In genomic region chr4:110854021-110854678, GRCh38 we compare ENCODE assay signal across 11 cellular contexts.
DNase-seq lines count a peak whose midpoint lies in the region; ATAC-seq and TF ChIP-seq lines count a peak whose summit lies in the region.
"Had no signal": no experiment of that assay in that cellular context is flagged by ENCODE, and none has a peak within 500 bp of the region (broad histone marks: within the 10 kb centered on the region; RNA-seq: fewer than 3 reads in every experiment).

No MANE protein-coding gene starts in this region.

- H3K14ac ChIP-seq in IMR-90 (replicated peaks; ENCODE audit: low read depth, low read length) (no peak overlapping the region), mesenchymal stem cell (ENCODE audit: low read length in 2 of 2) (no peak overlapping the region)

- CTCF ChIA-PET in Caco-2 (lab: Charles Lee): interaction anchor here (0.5 kb wide), 1 partner anchor 9 kb away, joined by 4 read pairs; no protein-coding TSS in a partner anchor
- CTCF ChIA-PET in IMR-90 (lab: Yijun Ruan, JAX): interaction anchor here (0.6 to 1.0 kb wide), 2 partner anchors 103 to 125 kb away, joined by 3 to 7 read pairs; no protein-coding TSS in a partner anchor
- CTCF ChIA-PET in CD4-positive, alpha-beta memory T cell (lab: Charles Lee; ENCODE audit: partially characterized antibody): no interaction called here

- no peak overlapping the region for H3K27ac ChIP-seq in IMR-90 (ENCODE audit: insufficient read depth, low read length)
- H3K27ac ChIP-seq in mesenchymal stem cell (ENCODE audit: low read length, poor library complexity, severe bottlenecking): no peak overlapping the region
- H3K27ac ChIP-seq in CD4-positive, alpha-beta memory T cell (ENCODE audit: low read depth, low read length): no peak overlapping the region

- H3K4me2 ChIP-seq in IMR-90 (ENCODE audit: low read depth, low read length) (no peak overlapping the region; the same call in 1 of the 2 replicates), mesenchymal stem cell (ENCODE audit: low read length, poor library complexity, severe bottlenecking) (no peak overlapping the region)

- no peaks in the 10 kb centered on the region for H3K79me1 ChIP-seq in IMR-90 (ENCODE audit: low read depth in 1 of 2, low read length in 2 of 2)
- H3K79me1 ChIP-seq in mesenchymal stem cell (replicated peaks; ENCODE audit: low read length, poor library complexity, severe bottlenecking): no peaks in the 10 kb centered on the region

- H3K9me3 ChIP-seq in Caco-2 (no peaks in the 10 kb centered on the region), IMR-90 (ENCODE audit: control insufficient read depth, insufficient read depth, low read length) (no peaks in the 10 kb centered on the region), mesenchymal stem cell (ENCODE audit: control insufficient read depth, low read length) (no peaks in the 10 kb centered on the region)
- no peaks in the 10 kb centered on the region for H3K9me3 ChIP-seq in CD4-positive, alpha-beta memory T cell (ENCODE audit: control insufficient read depth in 1 of 2, low read length in 2 of 2)

- dilution Hi-C loops in IMR-90 (cut with HindIII; ENCODE audit: low sequenced_read_pairs, unreplicated experiment): no loop called here

- H3K27me3 ChIP-seq in Caco-2 (replicated peaks; ENCODE audit: control insufficient read depth, insufficient read depth, low read length) (no peaks in the 10 kb centered on the region), IMR-90 (ENCODE audit: control insufficient read depth, insufficient read depth, low read length) (peaks cover 4% of the 10 kb centered on the region; the same call in 1 of the 2 replicates), mesenchymal stem cell (ENCODE audit: control insufficient read depth in 1 of 2, insufficient read depth in 1 of 2, low read length in 2 of 2) (peaks cover 0 to 14% of the 10 kb centered on the region in 2 experiments)
- no peaks in the 10 kb centered on the region for H3K27me3 ChIP-seq in CD4-positive, alpha-beta memory T cell (ENCODE audit: insufficient read depth, low read length)

- H4K8ac ChIP-seq in IMR-90 (ENCODE audit: low read depth in 2 of 2, low read length in 2 of 2): no peak overlapping the region
- no peak overlapping the region for H4K8ac ChIP-seq in mesenchymal stem cell (ENCODE audit: low read length)

- intact Hi-C loops in Caco-2 (cut with micrococcal nuclease; ENCODE audit: unreplicated experiment): loop anchor here (1.0 to 10.0 kb wide), 2 partner anchors 73 to 101 kb away; no protein-coding TSS in a partner anchor
- intact Hi-C loops in IMR-90 (cut with micrococcal nuclease): loop anchor here (2.0 to 5.0 kb wide), 2 partner anchors 202 to 217 kb away; no protein-coding TSS in a partner anchor
- intact Hi-C loops in CD4-positive, alpha-beta memory T cell (cut with micrococcal nuclease): no loop called here

- no peak for TF ChIP-seq RAD21 in IMR-90 (IDR thresholded peaks at IDR 0.05; ENCODE audit: low read length)

- H3K9me3 Mint-ChIP-seq in Caco-2 (ENCODE audit: unreplicated experiment): no peaks in the 10 kb centered on the region
- peaks cover 0 to 2% (median 0%) of the 10 kb centered on the region in 8 donors for H3K9me3 Mint-ChIP-seq in CD4-positive, alpha-beta memory T cell
- H3K9me3 Mint-ChIP-seq: activated naive CD8-positive, alpha-beta T cell treated with anti-CD3 and anti-CD28 coated beads, Interleukin-2, amount 10 ng/mL, durations not matched to agents 7 days and 5 days had no signal

- H3K27me3 Mint-ChIP-seq in Caco-2 (ENCODE audit: insufficient read depth, unreplicated experiment): no peaks in the 10 kb centered on the region
- no peaks in the 10 kb centered on the region for H3K27me3 Mint-ChIP-seq in CD4-positive, alpha-beta memory T cell
- H3K27me3 Mint-ChIP-seq: activated naive CD8-positive, alpha-beta T cell treated with anti-CD3 and anti-CD28 coated beads, Interleukin-2, amount 10 ng/mL, durations not matched to agents 7 days and 5 days had no signal

- H2BK15ac ChIP-seq in IMR-90 (ENCODE audit: low read depth, low read length) (no peak overlapping the region), mesenchymal stem cell (ENCODE audit: low read depth, poor library complexity, severe bottlenecking) (no peak overlapping the region)

- H2BK5ac ChIP-seq in IMR-90 (ENCODE audit: low read depth, low read length, poor library complexity, severe bottlenecking): peak overlapping the region; percentile 16
- H2BK5ac ChIP-seq in mesenchymal stem cell (ENCODE audit: low read depth, low read length, poor library complexity, severe bottlenecking): no peak overlapping the region

- H4K20me1 ChIP-seq in IMR-90 (ENCODE audit: insufficient read depth, low read length): no peaks in the 10 kb centered on the region

- H2AK5ac ChIP-seq in IMR-90 (ENCODE audit: low read depth, low read length): no peak overlapping the region
- no peak overlapping the region for H2AK5ac ChIP-seq in mesenchymal stem cell (ENCODE audit: low read length, severe bottlenecking)

- TF ChIP-seq CTCF in Caco-2 (IDR thresholded peaks at IDR 0.05; ENCODE audit: insufficient read depth in 1 of 2, low read depth in 1 of 2, low read length in 1 of 2, severe bottlenecking in 1 of 2, unreplicated experiment in 1 of 2) (no peak), IMR-90 (conservative IDR thresholded peaks at IDR 0.05; ENCODE audit: low read depth, low read length) (no peak), astrocyte of the cerebellum (IDR thresholded peaks at IDR 0.05; ENCODE audit: low read depth, low read length, missing control alignments) (no peak)

- no peak overlapping the region for H2BK12ac ChIP-seq in mesenchymal stem cell (ENCODE audit: low read length in 2 of 2)

- H3K18ac ChIP-seq in IMR-90 (ENCODE audit: low read depth, low read length) (no peak overlapping the region), mesenchymal stem cell (ENCODE audit: low read depth in 1 of 2, low read length in 2 of 2) (no peak overlapping the region)

- H3K36me3 ChIP-seq in Caco-2 (ENCODE audit: control insufficient read depth, insufficient read depth, low read length) (no peaks in the 10 kb centered on the region), IMR-90 (ENCODE audit: control insufficient read depth, insufficient read depth, low read length) (no peaks in the 10 kb centered on the region), mesenchymal stem cell (ENCODE audit: control insufficient read depth in 1 of 2, insufficient read depth in 2 of 2, low read depth in 1 of 2, low read length in 2 of 2) (no peaks in the 10 kb centered on the region)
- no peaks in the 10 kb centered on the region for H3K36me3 ChIP-seq in CD4-positive, alpha-beta memory T cell (ENCODE audit: insufficient read depth, low read length)

- peaks cover 30% of the 10 kb centered on the region for H3K4me1 ChIP-seq in Caco-2
- H3K4me1 ChIP-seq in IMR-90 (ENCODE audit: control insufficient read depth, insufficient read depth, low read length): no peaks in the 10 kb centered on the region
- no peaks in the 10 kb centered on the region for H3K4me1 ChIP-seq in mesenchymal stem cell (ENCODE audit: control insufficient read depth, insufficient read depth, low read depth, low read length)
- H3K4me1 ChIP-seq in CD4-positive, alpha-beta memory T cell (ENCODE audit: insufficient read depth, low read length): no peaks in the 10 kb centered on the region

- BruUV-seq in Caco-2 (replicated peaks; lab: Mats Ljungman, UMichigan): no TSS peak
- BruUV-seq in IMR-90 (replicated peaks; lab: Mats Ljungman, UMichigan): no TSS peak

- peak overlapping the region; percentile 28 for H3K4me3 Mint-ChIP-seq in Caco-2 (ENCODE audit: unreplicated experiment)
- no peak overlapping the region for H3K4me3 Mint-ChIP-seq in CD4-positive, alpha-beta memory T cell
- H3K4me3 Mint-ChIP-seq: activated B cell treated with CpG ODN at 0.5 μM for 24 hours; activated naive CD8-positive, alpha-beta T cell treated with anti-CD3 and anti-CD28 coated beads, Interleukin-2, amount 10 ng/mL, durations not matched to agents 7 days and 5 days had no signal

- no peak overlapping the region for H4K91ac ChIP-seq in IMR-90 (ENCODE audit: insufficient read depth, low read depth, low read length)
- H4K91ac ChIP-seq in mesenchymal stem cell (ENCODE audit: low read length): no peak overlapping the region

- no peak overlapping the region for H3K56ac ChIP-seq in IMR-90 (ENCODE audit: extremely low read depth, insufficient read depth, low read length)

- POLR2A ChIA-PET in Caco-2 (lab: Charles Lee): interaction anchor here (0.6 kb wide), 1 partner anchor 243 kb away, joined by 7 read pairs; no protein-coding TSS in a partner anchor
- POLR2A ChIA-PET in IMR-90 (lab: Charles Lee; ENCODE audit: unreplicated experiment): no interaction called here
- POLR2A ChIA-PET in CD4-positive, alpha-beta memory T cell (lab: Charles Lee; ENCODE audit: partially characterized antibody): no interaction called here

- H3K9me1 ChIP-seq in IMR-90 (ENCODE audit: insufficient read depth, low read length): 0 out of 2 replicates have a peak, but pooled peaks cover 2% of the 10 kb centered on the region

- H3K4ac ChIP-seq in IMR-90 (ENCODE audit: low read depth, low read length): no peak overlapping the region
- H3K4ac ChIP-seq in mesenchymal stem cell (ENCODE audit: low read depth in 1 of 2, low read length in 2 of 2): no peak overlapping the region

- H2AK9ac ChIP-seq in IMR-90 (replicated peaks; ENCODE audit: low read depth, low read length, poor library complexity): no peak overlapping the region

- H3K9ac ChIP-seq in IMR-90 (ENCODE audit: low read depth, low read length) (no peak overlapping the region), mesenchymal stem cell (ENCODE audit: low read length) (no peak overlapping the region)

- no peak overlapping the region for H2BK120ac ChIP-seq in IMR-90 (ENCODE audit: low read depth, low read length)
- H2BK120ac ChIP-seq in mesenchymal stem cell (ENCODE audit: low read depth, low read length): no peak overlapping the region

- DNase-seq in Caco-2: peak in 1 of 2 experiments; percentile 32
- DNase-seq in IMR-90: peak; percentile 84
- peak; percentile 82 for DNase-seq in astrocyte of the cerebellum (ENCODE audit: low read depth)
- peak; percentile 93 for DNase-seq in mesenchymal stem cell
- no peak for DNase-seq in CD4-positive, alpha-beta memory T cell
- DNase-seq in NCI-H345 (lab: John Stamatoyannopoulos, UW): no peak
- no peak for DNase-seq in CD1c-positive myeloid dendritic cell (ENCODE audit: extremely low spot score)
- no peak for DNase-seq in NCI-H2227 treated with DMSO at 0.1 percent for 48 hours (lab: John Stamatoyannopoulos, UW)
- DNase-seq: activated B cell treated with CpG ODN at 0.5 μM for 24 hours; activated naive CD8-positive, alpha-beta T cell treated with anti-CD3 and anti-CD28 coated beads, Interleukin-2, amount 10 ng/mL, durations not matched to agents 7 days and 5 days; hippocampal formation had no signal

- no CpG with 5 or more reads among the region's 6 CpGs for WGBS in IMR-90 (ENCODE audit: extremely low coverage in 2 of 2, insufficient read length in 1 of 2), 2 experiments
- WGBS in mesenchymal stem cell: 0% methylated on average over 5 of the region's 6 CpGs

- H2AFZ ChIP-seq in IMR-90 (replicated peaks; ENCODE audit: low read length, poor library complexity): no peak overlapping the region
- no peak overlapping the region for H2AFZ ChIP-seq in mesenchymal stem cell (ENCODE audit: low read depth, low read length)

- TF ChIP-seq POLR2A in IMR-90 (IDR thresholded peaks at IDR 0.05; ENCODE audit: low read depth, low read length): no peak

- no peak overlapping the region for H4K5ac ChIP-seq in IMR-90 (ENCODE audit: low read depth, low read length)

- in situ Hi-C loops in IMR-90 (cut with MboI; ENCODE audit: low sequenced_read_pairs): no loop called here
- in situ Hi-C loops in astrocyte of the cerebellum (cut with HindIII; ENCODE audit: low sequenced_read_pairs): no loop called here

- H3K36me3 Mint-ChIP-seq in Caco-2 (ENCODE audit: insufficient read depth, unreplicated experiment): no peaks in the 10 kb centered on the region
- H3K36me3 Mint-ChIP-seq in CD4-positive, alpha-beta memory T cell: no peaks in the 10 kb centered on the region
- H3K36me3 Mint-ChIP-seq: activated naive CD8-positive, alpha-beta T cell treated with anti-CD3 and anti-CD28 coated beads, Interleukin-2, amount 10 ng/mL, durations not matched to agents 7 days and 5 days had no signal

- ATAC-seq in IMR-90 (ENCODE audit: low read depth): peak; percentile 84

- H3K4me3 ChIP-seq in Caco-2 (ENCODE audit: low read depth, low read length) (no peak overlapping the region), IMR-90 (ENCODE audit: insufficient read depth, low read depth, low read length) (no peak overlapping the region), astrocyte of the cerebellum (ENCODE audit: low read depth, low read length) (no peak overlapping the region), mesenchymal stem cell (ENCODE audit: insufficient read depth in 1 of 2, low read depth in 1 of 2, low read length in 2 of 2) (no peak overlapping the region)
- no peak overlapping the region for H3K4me3 ChIP-seq in CD4-positive, alpha-beta memory T cell (ENCODE audit: low read length in 2 of 2)

- H3K23ac ChIP-seq in IMR-90 (ENCODE audit: low read depth, low read length): no peak overlapping the region
- no peak overlapping the region for H3K23ac ChIP-seq in mesenchymal stem cell (ENCODE audit: low read length in 2 of 2)

- peaks cover 18% of the 10 kb centered on the region for H3K4me1 Mint-ChIP-seq in Caco-2 (ENCODE audit: low read depth, unreplicated experiment)
- no peaks in the 10 kb centered on the region for H3K4me1 Mint-ChIP-seq in CD4-positive, alpha-beta memory T cell
- H3K4me1 Mint-ChIP-seq: activated B cell treated with CpG ODN at 0.5 μM for 24 hours; activated naive CD8-positive, alpha-beta T cell treated with anti-CD3 and anti-CD28 coated beads, Interleukin-2, amount 10 ng/mL, durations not matched to agents 7 days and 5 days had no signal

- no peak overlapping the region for H3K27ac Mint-ChIP-seq in Caco-2 (ENCODE audit: unreplicated experiment)
- no peak overlapping the region for H3K27ac Mint-ChIP-seq in CD4-positive, alpha-beta memory T cell
- H3K27ac Mint-ChIP-seq: activated B cell treated with CpG ODN at 0.5 μM for 24 hours; activated naive CD8-positive, alpha-beta T cell treated with anti-CD3 and anti-CD28 coated beads, Interleukin-2, amount 10 ng/mL, durations not matched to agents 7 days and 5 days had no signal

- no peak overlapping the region for H2BK20ac ChIP-seq in IMR-90 (ENCODE audit: low read depth, low read length)

Comparison
In these comparisons a context has a peak if more than half of its experiments do, and no peak if none do; other contexts are left out.
1. DNase-seq: peak in IMR-90 (single experiment), astrocyte of the cerebellum (single experiment) and mesenchymal stem cell (single experiment); none in CD4-positive, alpha-beta memory T cell (0 of 5), NCI-H345 (single experiment), CD1c-positive myeloid dendritic cell (single experiment) and NCI-H2227 treated with DMSO at 0.1 percent for 48 hours (single experiment).